In the genomic region with DNA sequence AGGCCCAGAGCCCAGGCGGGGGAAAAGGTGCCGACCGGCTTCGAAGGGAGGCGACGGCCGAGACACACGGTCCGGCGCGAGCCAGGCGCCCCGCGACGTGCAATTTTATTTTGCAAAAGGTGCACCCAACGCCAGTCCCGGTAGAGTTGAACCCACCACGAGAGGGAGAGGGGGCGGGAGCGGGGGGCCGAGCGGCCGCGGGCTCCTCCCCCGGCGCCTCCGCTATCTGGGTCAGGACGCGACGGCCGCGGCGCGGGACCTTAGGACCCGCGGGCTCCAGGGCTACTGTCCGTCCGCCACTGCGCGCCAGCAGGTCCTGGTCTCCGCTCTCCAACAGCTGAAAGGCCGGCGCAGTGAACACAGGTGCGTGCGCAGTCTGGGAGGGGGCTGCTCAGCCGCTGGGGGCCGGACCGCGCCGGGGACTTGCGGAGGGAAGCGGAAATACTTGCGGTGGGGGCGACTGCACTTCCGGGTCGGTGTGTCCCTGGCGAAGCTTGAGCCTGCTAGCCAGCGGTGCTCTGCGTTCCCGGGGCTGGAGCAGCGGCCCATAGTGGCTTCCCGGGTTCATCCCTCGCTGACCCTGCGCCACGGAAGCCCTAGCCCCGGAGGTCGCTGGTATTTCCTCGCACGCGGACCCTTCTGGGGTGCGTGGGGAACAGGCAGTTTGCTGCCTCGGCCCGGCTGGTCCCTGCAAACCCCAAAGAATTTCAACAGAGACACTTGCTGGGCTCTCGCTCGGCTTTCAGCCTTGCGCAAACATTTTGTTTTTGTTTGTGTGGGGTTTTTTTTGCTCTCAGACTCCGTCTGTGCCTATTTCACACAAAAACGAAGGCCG, we compare ENCODE assay signal across 8 cellular contexts. TPM values are rescaled to one million over a fixed set of nuclear protein-coding genes. Genes with fewer than 3 reads are reported as not detected.
DNase-seq lines count a peak whose midpoint lies in the region; ATAC-seq and TF ChIP-seq lines count a peak whose summit lies in the region.

A gene with protein sequence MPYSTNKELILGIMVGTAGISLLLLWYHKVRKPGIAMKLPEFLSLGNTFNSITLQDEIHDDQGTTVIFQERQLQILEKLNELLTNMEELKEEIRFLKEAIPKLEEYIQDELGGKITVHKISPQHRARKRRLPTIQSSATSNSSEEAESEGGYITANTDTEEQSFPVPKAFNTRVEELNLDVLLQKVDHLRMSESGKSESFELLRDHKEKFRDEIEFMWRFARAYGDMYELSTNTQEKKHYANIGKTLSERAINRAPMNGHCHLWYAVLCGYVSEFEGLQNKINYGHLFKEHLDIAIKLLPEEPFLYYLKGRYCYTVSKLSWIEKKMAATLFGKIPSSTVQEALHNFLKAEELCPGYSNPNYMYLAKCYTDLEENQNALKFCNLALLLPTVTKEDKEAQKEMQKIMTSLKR (plus strand): TSS at position 225 of the 835 bp plus-strand sequence. CDS start 3,991 bp downstream, outside the sequence.

- no peak for TF ChIP-seq CTCF in AG04449 (IDR thresholded peaks at IDR 0.05; ENCODE audit: insufficient read depth, low read length, missing control alignments)
- TF ChIP-seq CTCF in kidney epithelial cell (IDR thresholded peaks at IDR 0.05; ENCODE audit: insufficient read depth, low read length, poor library complexity, severe bottlenecking): no peak

- H3K4me3 ChIP-seq in AG04449 (ENCODE audit: low read depth, low read length) (peak within 1 kb of the TSS; percentile 79), kidney epithelial cell (ENCODE audit: low read depth, low read length) (peak within 1 kb of the TSS; percentile 62)

- H3K36me3 ChIP-seq in kidney epithelial cell (ENCODE audit: control insufficient read depth, insufficient read depth, low read length): no peaks in the 10 kb centered on the region

- ATAC-seq in GM18873 (IDR thresholded peaks at IDR 0.05; ENCODE audit: low FRiP score, unreplicated experiment) (peak; percentile 85), HG03139 (IDR thresholded peaks at IDR 0.05; ENCODE audit: unreplicated experiment) (peak; percentile 81)

- POLR2A ChIA-PET in AG04449 (lab: Yijun Ruan, JAX): no interaction called here

- DNase-seq in AG04449 (ENCODE audit: low read depth, low spot score) (no peak), NCI-H446 treated with DMSO at 0.1 percent for 48 hours (lab: John Stamatoyannopoulos, UW) (peak; percentile 72), cerebellar nuclear complex (lab: John Stamatoyannopoulos, UW) (peak; percentile 44 to 58), kidney epithelial cell (ENCODE audit: low read depth) (peak; percentile 77)
- DNase-seq in activated CD4-positive, CD25-positive, alpha-beta regulatory T cell treated with anti-CD3 and anti-CD28 coated beads, Interleukin-2, amount 50 U/mL, for 72 hours: peak; percentile 83
- peak; percentile 65 to 80 for DNase-seq in stimulated activated CD4-positive, alpha-beta T cell treated with anti-CD3 and anti-CD28 coated beads, Interleukin-15, amount 100 ng/mL, for 48 hours (ENCODE audit: low read depth in 2 of 2)

- CTCF ChIA-PET in AG04449 (lab: Yijun Ruan, JAX): interaction anchor here (1.0 to 1.8 kb wide), 2 partner anchors 529 to 656 kb away, joined by 3 to 4 read pairs; no protein-coding TSS in a partner anchor

- no peaks in the 10 kb centered on the region for H3K27me3 ChIP-seq in kidney epithelial cell (ENCODE audit: control insufficient read depth, insufficient read depth, low read length)

RNA-seq across cellular contexts. Expression of the gene that starts here (rescaled TPM):
- 2.7 and 4.7 TPM in 2 replicates for total RNA-seq in kidney epithelial cell
